ENCODE assay signal across 1 cellular context in genomic region chr11:62542750-62543567, GRCh38.
TF ChIP-seq lines count a peak whose summit lies in the region.

No MANE protein-coding gene starts in this region.

TF ChIP-seq in HepG2, 621 proteins besides CTCF, POLR2A, EP300 and RAD21 (continues in another document):
- TF ChIP-seq ZNF33B (CRISPR knock-in tag; IDR thresholded peaks at IDR 0.05) (no peak), ZNF484 (CRISPR knock-in tag; IDR thresholded peaks at IDR 0.05; ENCODE audit: borderline replicate concordance, low read depth) (no peak), ZNF160 (CRISPR knock-in tag; IDR thresholded peaks at IDR 0.05) (no peak), ZNF598 (CRISPR knock-in tag; IDR thresholded peaks at IDR 0.05; ENCODE audit: borderline replicate concordance) (0 out of 2 replicates have a peak, but pooled peaks have one; percentile 58), STAT6 (CRISPR knock-in tag; IDR thresholded peaks at IDR 0.05; ENCODE audit: borderline replicate concordance) (no peak), NAIF1 (CRISPR knock-in tag; IDR thresholded peaks at IDR 0.05; ENCODE audit: borderline replicate concordance) (no peak), ZNF407 (CRISPR knock-in tag; IDR thresholded peaks at IDR 0.05; ENCODE audit: not compliant biosample characterization) (peak; percentile 61), SP2 (CRISPR knock-in tag; IDR thresholded peaks at IDR 0.05) (no peak), ATF1 (CRISPR knock-in tag; IDR thresholded peaks at IDR 0.05) (no peak), ZSCAN5A (CRISPR knock-in tag; IDR thresholded peaks at IDR 0.05; ENCODE audit: borderline replicate concordance) (0 out of 2 replicates have a peak, but pooled peaks have one; percentile 41), GABPA (IDR thresholded peaks at IDR 0.05; ENCODE audit: low read depth, low read length) (no peak), GABPA (CRISPR knock-in tag; IDR thresholded peaks at IDR 0.05; ENCODE audit: low read depth) (no peak), ELF1 (CRISPR knock-in tag; IDR thresholded peaks at IDR 0.05) (0 out of 2 replicates have a peak, but pooled peaks have one; percentile 29), POLR2AphosphoS2 (IDR thresholded peaks at IDR 0.05; ENCODE audit: low read depth, low read length) (no peak), KLF15 (CRISPR knock-in tag; IDR thresholded peaks at IDR 0.05; ENCODE audit: borderline replicate concordance) (no peak), CENPT (CRISPR knock-in tag; IDR thresholded peaks at IDR 0.05; ENCODE audit: low read depth) (no peak), ZNF496 (CRISPR knock-in tag; IDR thresholded peaks at IDR 0.05; ENCODE audit: insufficient replicate concordance) (no peak), ZBTB38 (CRISPR knock-in tag; IDR thresholded peaks at IDR 0.05) (peak; percentile 71; the same call in 1 of the 2 replicates), ZBTB1 (CRISPR knock-in tag; IDR thresholded peaks at IDR 0.05; ENCODE audit: borderline replicate concordance) (no peak), FOSL2 (CRISPR knock-in tag; IDR thresholded peaks at IDR 0.05) (0 out of 2 replicates have a peak, but pooled peaks have one; percentile 26), SRSF9 (IDR thresholded peaks at IDR 0.05; ENCODE audit: borderline replicate concordance, insufficient read depth, low read depth, low read length, poor library complexity, severe bottlenecking) (no peak), ZBTB26 (CRISPR knock-in tag; IDR thresholded peaks at IDR 0.05; ENCODE audit: borderline replicate concordance) (no peak), CSRNP1 (CRISPR knock-in tag; IDR thresholded peaks at IDR 0.05) (no peak), KLF12 (CRISPR knock-in tag; IDR thresholded peaks at IDR 0.05; ENCODE audit: borderline replicate concordance) (peak; percentile 91; the same call in 1 of the 2 replicates), MEIS2 (CRISPR knock-in tag; IDR thresholded peaks at IDR 0.05) (0 out of 2 replicates have a peak, but pooled peaks have one; percentile 38), RFX1 (IDR thresholded peaks at IDR 0.05) (no peak), ARID4A (CRISPR knock-in tag; IDR thresholded peaks at IDR 0.05; ENCODE audit: borderline replicate concordance) (peak; percentile 59; the same call in 1 of the 2 replicates), TRIM24 (CRISPR knock-in tag; IDR thresholded peaks at IDR 0.05) (no peak), TEAD2 (CRISPR knock-in tag; IDR thresholded peaks at IDR 0.05) (no peak), ATF7 (IDR thresholded peaks at IDR 0.05) (no peak), ATF7 (CRISPR knock-in tag; IDR thresholded peaks at IDR 0.05) (no peak)
- TF ChIP-seq, protein P1, sequence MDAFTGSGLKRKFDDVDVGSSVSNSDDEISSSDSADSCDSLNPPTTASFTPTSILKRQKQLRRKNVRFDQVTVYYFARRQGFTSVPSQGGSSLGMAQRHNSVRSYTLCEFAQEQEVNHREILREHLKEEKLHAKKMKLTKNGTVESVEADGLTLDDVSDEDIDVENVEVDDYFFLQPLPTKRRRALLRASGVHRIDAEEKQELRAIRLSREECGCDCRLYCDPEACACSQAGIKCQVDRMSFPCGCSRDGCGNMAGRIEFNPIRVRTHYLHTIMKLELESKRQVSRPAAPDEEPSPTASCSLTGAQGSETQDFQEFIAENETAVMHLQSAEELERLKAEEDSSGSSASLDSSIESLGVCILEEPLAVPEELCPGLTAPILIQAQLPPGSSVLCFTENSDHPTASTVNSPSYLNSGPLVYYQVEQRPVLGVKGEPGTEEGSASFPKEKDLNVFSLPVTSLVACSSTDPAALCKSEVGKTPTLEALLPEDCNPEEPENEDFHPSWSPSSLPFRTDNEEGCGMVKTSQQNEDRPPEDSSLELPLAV (CRISPR knock-in tag; conservative IDR thresholded peaks at IDR 0.05; ENCODE audit: low read depth) = no peak
- TF ChIP-seq, protein P2, sequence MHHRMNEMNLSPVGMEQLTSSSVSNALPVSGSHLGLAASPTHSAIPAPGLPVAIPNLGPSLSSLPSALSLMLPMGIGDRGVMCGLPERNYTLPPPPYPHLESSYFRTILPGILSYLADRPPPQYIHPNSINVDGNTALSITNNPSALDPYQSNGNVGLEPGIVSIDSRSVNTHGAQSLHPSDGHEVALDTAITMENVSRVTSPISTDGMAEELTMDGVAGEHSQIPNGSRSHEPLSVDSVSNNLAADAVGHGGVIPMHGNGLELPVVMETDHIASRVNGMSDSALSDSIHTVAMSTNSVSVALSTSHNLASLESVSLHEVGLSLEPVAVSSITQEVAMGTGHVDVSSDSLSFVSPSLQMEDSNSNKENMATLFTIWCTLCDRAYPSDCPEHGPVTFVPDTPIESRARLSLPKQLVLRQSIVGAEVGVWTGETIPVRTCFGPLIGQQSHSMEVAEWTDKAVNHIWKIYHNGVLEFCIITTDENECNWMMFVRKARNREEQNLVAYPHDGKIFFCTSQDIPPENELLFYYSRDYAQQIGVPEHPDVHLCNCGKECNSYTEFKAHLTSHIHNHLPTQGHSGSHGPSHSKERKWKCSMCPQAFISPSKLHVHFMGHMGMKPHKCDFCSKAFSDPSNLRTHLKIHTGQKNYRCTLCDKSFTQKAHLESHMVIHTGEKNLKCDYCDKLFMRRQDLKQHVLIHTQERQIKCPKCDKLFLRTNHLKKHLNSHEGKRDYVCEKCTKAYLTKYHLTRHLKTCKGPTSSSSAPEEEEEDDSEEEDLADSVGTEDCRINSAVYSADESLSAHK (CRISPR knock-in tag; IDR thresholded peaks at IDR 0.05; ENCODE audit: borderline replicate concordance) = no peak
